Comparison of ENCODE assay signal across 24 cellular contexts in the genomic region with DNA sequence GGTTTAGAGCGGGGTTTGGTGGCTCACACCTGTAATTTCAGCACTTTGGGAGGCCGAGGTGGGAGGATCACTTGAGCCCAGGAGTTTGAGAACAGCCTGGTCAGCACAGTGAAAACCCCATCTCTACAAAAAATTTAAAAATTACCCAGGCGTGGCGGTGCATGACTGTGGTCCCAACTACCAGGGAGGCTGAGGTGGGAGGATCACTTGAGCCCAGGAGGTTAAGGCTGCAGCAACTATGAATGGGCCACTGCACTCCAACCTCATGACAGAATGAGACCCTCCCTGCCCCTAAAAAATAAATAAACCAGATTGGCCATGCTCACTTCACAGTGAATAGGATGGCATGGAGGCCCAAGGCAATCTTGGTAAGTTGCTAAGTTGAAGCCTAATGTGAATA.
"Had no signal": no experiment of that assay in that cellular context is flagged by ENCODE, and none has a peak within 500 bp of the region (broad histone marks: within the 10 kb centered on the region; RNA-seq: fewer than 3 reads in every experiment).

No MANE protein-coding gene starts in this region.

- H3K4me1 Mint-ChIP-seq: activated CD4-positive, alpha-beta T cell treated with anti-CD3 and anti-CD28 coated beads, Interleukin-2, amount 10 ng/mL, durations not matched to agents 7 days and 5 days; activated naive CD4-positive, alpha-beta T cell treated with anti-CD3 and anti-CD28 coated beads, Interleukin-2, amount 10 ng/mL, durations not matched to agents 7 days and 5 days; T-cell had no signal

- H3K4me3 Mint-ChIP-seq: activated CD4-positive, alpha-beta memory T cell treated with anti-CD3 and anti-CD28 coated beads for 36 hours; activated CD4-positive, alpha-beta T cell treated with anti-CD3 and anti-CD28 coated beads, Interleukin-2, amount 10 ng/mL, durations not matched to agents 7 days and 5 days; activated naive CD4-positive, alpha-beta T cell treated with anti-CD3 and anti-CD28 coated beads, Interleukin-2, amount 10 ng/mL, durations not matched to agents 7 days and 5 days; activated naive CD8-positive, alpha-beta T cell treated with anti-CD3 and anti-CD28 coated beads, Interleukin-2, amount 10 ng/mL, durations not matched to agents 7 days and 5 days; activated T-cell treated with anti-CD3 and anti-CD28 coated beads, Interleukin-2, amount 50 U/mL, for 72 hours; T-cell had no signal

- H3K36me3 ChIP-seq: adrenal gland had no signal

- H3K9me3 Mint-ChIP-seq: activated CD4-positive, alpha-beta T cell treated with anti-CD3 and anti-CD28 coated beads, Interleukin-2, amount 10 ng/mL, durations not matched to agents 7 days and 5 days; activated naive CD4-positive, alpha-beta T cell treated with anti-CD3 and anti-CD28 coated beads, Interleukin-2, amount 10 ng/mL, durations not matched to agents 7 days and 5 days; activated naive CD8-positive, alpha-beta T cell treated with anti-CD3 and anti-CD28 coated beads, Interleukin-2, amount 10 ng/mL, durations not matched to agents 7 days and 5 days; activated T-cell treated with anti-CD3 and anti-CD28 coated beads, Interleukin-2, amount 50 U/mL, for 72 hours; activated T-helper 2 cell treated with anti-CD3 and anti-CD28 coated beads, Interferon-gamma antibody, Interleukin-2, Interleukin-4, amounts not matched to agents 10 μg/mL and 5 μg/mL and 100 μg/mL, durations not matched to agents 14 hours and 24 hours and 36 hours had no signal

- H3K9me3 ChIP-seq: adrenal gland had no signal

- DNase-seq: activated CD4-positive, alpha-beta memory T cell treated with anti-CD3 and anti-CD28 coated beads for 36 hours; activated CD4-positive, alpha-beta T cell treated with anti-CD3 and anti-CD28 coated beads, Interleukin-2, amount 10 ng/mL, durations not matched to agents 7 days and 5 days; activated CD4-positive, CD25-positive, alpha-beta regulatory T cell; activated gamma-delta T cell treated with Interleukin-2 at 50 U/mL for 16 hours; activated naive CD4-positive, alpha-beta T cell treated with anti-CD3 and anti-CD28 coated beads, Interleukin-2, amount 10 ng/mL, durations not matched to agents 7 days and 5 days; activated naive CD8-positive, alpha-beta T cell treated with anti-CD3 and anti-CD28 coated beads, Interleukin-2, amount 10 ng/mL, durations not matched to agents 7 days and 5 days; activated T-cell treated with anti-CD3 and anti-CD28 coated beads, Interleukin-2, amount 50 U/mL, for 72 hours; adrenal gland; central memory CD4-positive, alpha-beta T cell; Karpas-422; MM.1S; NCI-H1105; NCI-H1694 treated with DMSO at 0.1 percent for 48 hours; NCI-H2029 treated with DMSO at 0.1 percent for 48 hours; NCI-H510A treated with DMSO at 0.1 percent for 48 hours; NK-92 treated with Interleukin-12 subunit alpha and Interleukin-12 subunit beta, amount 100 ng/mL, for 24 hours; OCI-M1; RPMI8226; T-cell; T-helper 2 cell; T1000 had no signal

- H3K27me3 ChIP-seq: adrenal gland had no signal

- H3K36me3 Mint-ChIP-seq: activated CD4-positive, alpha-beta memory T cell treated with anti-CD3 and anti-CD28 coated beads for 36 hours; activated naive CD4-positive, alpha-beta T cell treated with anti-CD3 and anti-CD28 coated beads, Interleukin-2, amount 10 ng/mL, durations not matched to agents 7 days and 5 days; activated naive CD8-positive, alpha-beta T cell treated with anti-CD3 and anti-CD28 coated beads, Interleukin-2, amount 10 ng/mL, durations not matched to agents 7 days and 5 days; T-cell had no signal

- H3K27me3 Mint-ChIP-seq: activated CD4-positive, alpha-beta memory T cell treated with anti-CD3 and anti-CD28 coated beads for 36 hours; activated CD4-positive, alpha-beta T cell treated with anti-CD3 and anti-CD28 coated beads, Interleukin-2, amount 10 ng/mL, durations not matched to agents 7 days and 5 days; T-cell had no signal

- H3K27ac Mint-ChIP-seq: activated CD4-positive, alpha-beta memory T cell treated with anti-CD3 and anti-CD28 coated beads for 36 hours; activated CD4-positive, alpha-beta T cell treated with anti-CD3 and anti-CD28 coated beads, Interleukin-2, amount 10 ng/mL, durations not matched to agents 7 days and 5 days; activated naive CD4-positive, alpha-beta T cell treated with anti-CD3 and anti-CD28 coated beads, Interleukin-2, amount 10 ng/mL, durations not matched to agents 7 days and 5 days; activated naive CD8-positive, alpha-beta T cell treated with anti-CD3 and anti-CD28 coated beads, Interleukin-2, amount 10 ng/mL, durations not matched to agents 7 days and 5 days; activated T-cell treated with anti-CD3 and anti-CD28 coated beads, Interleukin-2, amount 50 U/mL, for 72 hours; activated T-helper 2 cell treated with anti-CD3 and anti-CD28 coated beads, Interferon-gamma antibody, Interleukin-2, Interleukin-4, amounts not matched to agents 10 μg/mL and 5 μg/mL and 100 μg/mL, durations not matched to agents 14 hours and 24 hours and 36 hours; T-cell had no signal

- H3K4me3 ChIP-seq: adrenal gland, SK-N-MC had no signal

- ATAC-seq: activated T-cell treated with anti-CD3 and anti-CD28 coated beads, Interleukin-2, amount 50 U/mL, for 72 hours; Right ventricle myocardium inferior; T-cell had no signal

- H3K27ac ChIP-seq: SK-N-MC had no signal
